Comparison of ENCODE assay signal across 10 cellular contexts in genomic region chr6:27812805-27813626, GRCh38.
DNase-seq lines count a peak whose midpoint lies in the region; ATAC-seq and TF ChIP-seq lines count a peak whose summit lies in the region.
"Had no signal": no experiment of that assay in that cellular context is flagged by ENCODE, and none has a peak within 500 bp of the region (broad histone marks: within the 10 kb centered on the region; RNA-seq: fewer than 3 reads in every experiment).

No MANE protein-coding gene starts in this region.

- no peaks in the 10 kb centered on the region for H3K79me2 ChIP-seq in MM.1S (ENCODE audit: low read length)

- H3K4me2 ChIP-seq in MM.1S (ENCODE audit: low read depth, low read length), result peak overlapping the region; percentile 87

- intact Hi-C loops in activated CD4-positive, alpha-beta T cell treated with anti-CD3 and anti-CD28 coated beads, Interleukin-2, amount 10 ng/mL, durations not matched to agents 24 days and 14 days (cut with micrococcal nuclease), result loop anchor here (5.0 kb wide), 1 partner anchor 1616 kb away; a partner anchor contains a TSS

- peak overlapping the region; percentile 48; the same call in 1 of the 2 replicates for H3K4me3 ChIP-seq in MM.1S (ENCODE audit: low read length)
- H3K4me3 ChIP-seq in neuron (ENCODE audit: low read length), result peak overlapping the region; percentile 51
- H3K4me3 ChIP-seq: esophagus muscularis mucosa had no signal

- H3K9me2 ChIP-seq in MM.1S (replicated peaks; ENCODE audit: insufficient read depth, low read length), result no peaks in the 10 kb centered on the region

- no peak overlapping the region for H2AFZ ChIP-seq in MM.1S (ENCODE audit: low read length)
- no peak overlapping the region for H2AFZ ChIP-seq in neuron (ENCODE audit: low read depth, low read length)

- H3K36me3 Mint-ChIP-seq in activated CD4-positive, alpha-beta T cell treated with anti-CD3 and anti-CD28 coated beads, Interleukin-2, amount 10 ng/mL, durations not matched to agents 24 days and 14 days (ENCODE audit: low read depth), result no peaks in the 10 kb centered on the region
- peaks cover 32% of the 10 kb centered on the region for H3K36me3 Mint-ChIP-seq in activated CD8-positive, alpha-beta T cell treated with anti-CD3 and anti-CD28 coated beads, Interleukin-2, amount 10 ng/mL, durations not matched to agents 7 days and 5 days (ENCODE audit: low read depth)

- TF ChIP-seq CTCF in MM.1S (IDR thresholded peaks at IDR 0.05; ENCODE audit: low read length), result no peak

- CTCF ChIA-PET in activated CD8-positive, alpha-beta T cell treated with anti-CD3 and anti-CD28 coated beads, Interleukin-2, amount 10 ng/mL, durations not matched to agents 7 days and 5 days (lab: Charles Lee), result interaction anchor here (1.9 to 2.6 kb wide), 2 partner anchors 81 to 82 kb away, joined by 14 to 16 read pairs; a partner anchor contains a TSS

- peaks cover 76% of the 10 kb centered on the region for H3F3A ChIP-seq in MM.1S (ENCODE audit: insufficient read depth, low read length)

- peaks cover 25% of the 10 kb centered on the region for H3K4me1 ChIP-seq in MM.1S (ENCODE audit: low read length)
- peaks cover 39% of the 10 kb centered on the region for H3K4me1 ChIP-seq in neuron (ENCODE audit: insufficient read depth, low read length)

- H3K27me3 ChIP-seq in MM.1S (replicated peaks; ENCODE audit: insufficient read depth, low read length), result no peaks in the 10 kb centered on the region
- no peaks in the 10 kb centered on the region for H3K27me3 ChIP-seq in neuron (ENCODE audit: insufficient read depth, low read length)

- H3K9ac ChIP-seq in MM.1S (ENCODE audit: low read length), result peak overlapping the region; percentile 66

- H3K27ac ChIP-seq in MM.1S (ENCODE audit: low read length), result peak overlapping the region; percentile 96
- H3K27ac ChIP-seq: esophagus muscularis mucosa had no signal

- POLR2A ChIA-PET in activated CD8-positive, alpha-beta T cell treated with anti-CD3 and anti-CD28 coated beads, Interleukin-2, amount 10 ng/mL, durations not matched to agents 7 days and 5 days (lab: Charles Lee), result interaction anchor here (0.6 to 11.2 kb wide), 23 partner anchors 8 to 1788 kb away, joined by 3 to 1287 read pairs (median 16); a partner anchor contains a TSS

- no peak for ATAC-seq in activated CD8-positive, alpha-beta T cell treated with anti-CD3 and anti-CD28 coated beads, Interleukin-2, amount 10 ng/mL, durations not matched to agents 7 days and 5 days
- ATAC-seq in HG03097 (IDR thresholded peaks at IDR 0.05; ENCODE audit: low FRiP score, unreplicated experiment), result no peak

- H3K9me3 ChIP-seq in MM.1S (replicated peaks; ENCODE audit: insufficient read depth, low read length) (no peaks in the 10 kb centered on the region), neuron (ENCODE audit: low read length) (no peaks in the 10 kb centered on the region)
- H3K9me3 ChIP-seq: esophagus muscularis mucosa had no signal

- no peaks in the 10 kb centered on the region for H3K27me3 Mint-ChIP-seq in activated CD4-positive, alpha-beta T cell treated with anti-CD3 and anti-CD28 coated beads, Interleukin-2, amount 10 ng/mL, durations not matched to agents 24 days and 14 days
- H3K27me3 Mint-ChIP-seq in activated CD8-positive, alpha-beta T cell treated with anti-CD3 and anti-CD28 coated beads, Interleukin-2, amount 10 ng/mL, durations not matched to agents 7 days and 5 days (ENCODE audit: low read depth), result peaks cover 2% of the 10 kb centered on the region

- peaks cover 62% of the 10 kb centered on the region for H3K4me1 Mint-ChIP-seq in activated CD4-positive, alpha-beta T cell treated with anti-CD3 and anti-CD28 coated beads, Interleukin-2, amount 10 ng/mL, durations not matched to agents 24 days and 14 days
- H3K4me1 Mint-ChIP-seq in activated CD8-positive, alpha-beta T cell treated with anti-CD3 and anti-CD28 coated beads, Interleukin-2, amount 10 ng/mL, durations not matched to agents 7 days and 5 days (ENCODE audit: low read depth), result peaks cover 54% of the 10 kb centered on the region

- peak overlapping the region; percentile 85 for H3K4me3 Mint-ChIP-seq in activated CD4-positive, alpha-beta T cell treated with anti-CD3 and anti-CD28 coated beads, Interleukin-2, amount 10 ng/mL, durations not matched to agents 24 days and 14 days
- peak overlapping the region; percentile 81 for H3K4me3 Mint-ChIP-seq in activated CD8-positive, alpha-beta T cell treated with anti-CD3 and anti-CD28 coated beads, Interleukin-2, amount 10 ng/mL, durations not matched to agents 7 days and 5 days

- H4K20me1 ChIP-seq in MM.1S (ENCODE audit: insufficient read depth, low read length), result no peaks in the 10 kb centered on the region

- H3K9me3 Mint-ChIP-seq in activated CD4-positive, alpha-beta T cell treated with anti-CD3 and anti-CD28 coated beads, Interleukin-2, amount 10 ng/mL, durations not matched to agents 24 days and 14 days, result no peaks in the 10 kb centered on the region
- H3K9me3 Mint-ChIP-seq in activated CD8-positive, alpha-beta T cell treated with anti-CD3 and anti-CD28 coated beads, Interleukin-2, amount 10 ng/mL, durations not matched to agents 7 days and 5 days (ENCODE audit: insufficient read depth), result no peaks in the 10 kb centered on the region

- no peak for DNase-seq in activated CD4-positive, alpha-beta T cell treated with anti-CD3 and anti-CD28 coated beads, Interleukin-2, amount 10 ng/mL, durations not matched to agents 24 days and 14 days
- DNase-seq in activated CD4-positive, alpha-beta T cell treated with anti-CD3 and anti-CD28 coated beads, Interleukin-2, amount 50 U/mL, for 4 hours, result no peak
- DNase-seq in MM.1S (peak; percentile 24), RKO (ENCODE audit: low spot score) (no peak), CD1c-positive myeloid dendritic cell (ENCODE audit: extremely low spot score) (no peak)
- peak; percentile 43 for DNase-seq in activated CD8-positive, alpha-beta T cell treated with anti-CD3 and anti-CD28 coated beads, Interleukin-2, amount 10 ng/mL, durations not matched to agents 7 days and 5 days
- DNase-seq: NCI-H446 had no signal

- H3K27ac Mint-ChIP-seq in activated CD4-positive, alpha-beta T cell treated with anti-CD3 and anti-CD28 coated beads, Interleukin-2, amount 10 ng/mL, durations not matched to agents 24 days and 14 days, result peak overlapping the region; percentile 100
- H3K27ac Mint-ChIP-seq in activated CD8-positive, alpha-beta T cell treated with anti-CD3 and anti-CD28 coated beads, Interleukin-2, amount 10 ng/mL, durations not matched to agents 7 days and 5 days, result peak overlapping the region; percentile 98

- H3K36me3 ChIP-seq in MM.1S (replicated peaks; ENCODE audit: insufficient read depth, low read length) (no peaks in the 10 kb centered on the region), neuron (ENCODE audit: insufficient read depth, low read length) (no peaks in the 10 kb centered on the region)
- H3K36me3 ChIP-seq: esophagus muscularis mucosa had no signal

Comparison
In these comparisons a context has a peak if more than half of its experiments do, and no peak if none do; other contexts are left out.
1. DNase-seq: peak in MM.1S (single experiment) and activated CD8-positive, alpha-beta T cell treated with anti-CD3 and anti-CD28 coated beads, Interleukin-2, amount 10 ng/mL, durations not matched to agents 7 days and 5 days (single experiment); none in activated CD4-positive, alpha-beta T cell treated with anti-CD3 and anti-CD28 coated beads, Interleukin-2, amount 10 ng/mL, durations not matched to agents 24 days and 14 days (single experiment), activated CD4-positive, alpha-beta T cell treated with anti-CD3 and anti-CD28 coated beads, Interleukin-2, amount 50 U/mL, for 4 hours (0 of 2), RKO (single experiment) and CD1c-positive myeloid dendritic cell (single experiment).